In the genomic region with DNA sequence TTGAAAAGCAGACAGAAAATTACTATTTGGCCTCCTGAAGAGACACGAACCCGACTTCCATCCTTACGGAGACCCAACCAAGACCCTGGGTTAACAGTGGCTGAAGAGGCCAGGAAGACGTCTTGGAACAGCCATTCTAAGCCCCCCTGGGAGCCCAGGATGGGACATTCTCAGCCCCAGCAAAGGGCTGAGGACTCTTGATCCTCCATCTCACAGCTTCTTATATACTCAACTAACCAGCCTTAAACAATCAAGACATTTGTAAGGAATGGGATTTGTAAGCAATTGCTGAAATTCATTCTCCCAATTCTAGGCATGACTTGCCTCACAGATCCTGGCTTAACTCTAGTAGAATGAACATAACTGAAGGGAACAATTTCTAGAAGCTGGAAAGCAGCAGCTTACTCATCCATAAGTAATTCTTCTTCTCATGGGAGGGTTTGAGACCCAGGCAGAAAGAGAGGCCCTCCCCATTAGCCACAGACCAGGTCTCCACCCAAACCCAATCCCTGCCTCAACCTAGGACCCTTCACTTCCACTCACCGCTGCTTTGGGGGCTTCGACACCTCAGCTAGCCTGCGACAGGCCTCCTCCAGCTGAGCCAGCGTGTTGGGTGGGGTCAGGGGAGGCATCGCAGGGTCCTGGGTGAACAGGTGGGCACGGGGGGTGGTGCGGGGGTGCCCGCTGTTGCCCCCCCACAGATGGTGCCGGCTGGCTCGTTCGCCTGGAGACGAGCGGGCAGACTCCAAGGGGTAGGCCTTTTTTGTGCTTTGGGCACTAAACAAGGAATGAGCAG, we compare ENCODE assay signal across 23 cellular contexts. TPM values are rescaled to one million over a fixed set of nuclear protein-coding genes. Genes with fewer than 3 reads are reported as not detected.
DNase-seq lines count a peak whose midpoint lies in the region; ATAC-seq and TF ChIP-seq lines count a peak whose summit lies in the region.
"Had no signal": no experiment of that assay in that cellular context is flagged by ENCODE, and none has a peak within 500 bp of the region (broad histone marks: within the 10 kb centered on the region; RNA-seq: fewer than 3 reads in every experiment).

No MANE protein-coding gene starts in this region.

- H3K4me3 Mint-ChIP-seq in neural progenitor cell = peak overlapping the region; percentile 39

- H3K27me3 ChIP-seq in neural progenitor cell = no peaks in the 10 kb centered on the region
- H3K27me3 ChIP-seq: BLaER1 treated with 17β-estradiol and CSF1 and Interleukin-3, amounts not matched to agents 10 nM and 100 nM; body of pancreas; Peyer's patch had no signal

- H3K4me1 ChIP-seq in HEK293 (ENCODE audit: control insufficient read depth, insufficient read depth, low read length) (peaks cover 11% of the 10 kb centered on the region), neural progenitor cell (peaks cover 32% of the 10 kb centered on the region)
- H3K4me1 ChIP-seq: prostate gland had no signal

- H3K9ac ChIP-seq in neural progenitor cell = no peak overlapping the region
- H3K9ac ChIP-seq: BLaER1 treated with 17β-estradiol and CSF1 and Interleukin-3, amounts not matched to agents 10 nM and 100 nM had no signal

- H3K9me3 Mint-ChIP-seq in neural progenitor cell = no peaks in the 10 kb centered on the region

- H3K4me3 ChIP-seq in HEK293 (ENCODE audit: low read depth, low read length) (no peak overlapping the region), neural progenitor cell (no peak overlapping the region)
- H3K4me3 ChIP-seq: A549; BLaER1 treated with 17β-estradiol and CSF1 and Interleukin-3, amounts not matched to agents 10 nM and 100 nM; body of pancreas; Peyer's patch; prostate gland had no signal

- H3K27ac Mint-ChIP-seq in neural progenitor cell = peak overlapping the region; percentile 73

- H3K36me3 ChIP-seq in HEK293 (ENCODE audit: control insufficient read depth in 2 of 2, insufficient read depth in 1 of 2, low read length in 2 of 2) (peaks cover 17 to 88% of the 10 kb centered on the region in 2 experiments), neural progenitor cell (peaks cover 7% of the 10 kb centered on the region)

- peaks cover 86% of the 10 kb centered on the region for H3K4me1 Mint-ChIP-seq in neural progenitor cell

- CTCF ChIA-PET in HEK293 (lab: Yijun Ruan, JAX) = no interaction called here

- peaks cover 33% of the 10 kb centered on the region for H3F3A ChIP-seq in neural progenitor cell (ENCODE audit: low read depth)

- H2AFZ ChIP-seq in neural progenitor cell (replicated peaks) = no peak overlapping the region

- H4K20me1 ChIP-seq in neural progenitor cell (ENCODE audit: low read depth) = peaks cover 76% of the 10 kb centered on the region
- H4K20me1 ChIP-seq: BLaER1 treated with 17β-estradiol and CSF1 and Interleukin-3, amounts not matched to agents 10 nM and 100 nM had no signal

- H3K27ac ChIP-seq in HEK293 (ENCODE audit: extremely low read depth, low read depth, low read length) (no peak overlapping the region), neural progenitor cell (no peak overlapping the region)
- H3K27ac ChIP-seq: A549; BLaER1 treated with 17β-estradiol and CSF1 and Interleukin-3, amounts not matched to agents 10 nM and 100 nM; body of pancreas; Peyer's patch; prostate gland had no signal

- POLR2A ChIA-PET in HEK293 (lab: Yijun Ruan, JAX) = no interaction called here

- ATAC-seq in HG03521 (IDR thresholded peaks at IDR 0.05; ENCODE audit: unreplicated experiment) = no peak
- ATAC-seq: A549, body of pancreas had no signal

- peaks cover 44% of the 10 kb centered on the region for H3K36me3 Mint-ChIP-seq in neural progenitor cell

- DNase-seq in AG08396 (ENCODE audit: low spot score) = peak; percentile 73
- DNase-seq in fibroblast of gingiva (ENCODE audit: low read depth) = peak; percentile 38
- no peak for DNase-seq in neural progenitor cell (ENCODE audit: low spot score)
- DNase-seq in NCI-H2029 treated with DMSO at 0.1 percent for 48 hours (lab: John Stamatoyannopoulos, UW) = no peak
- DNase-seq in kidney tubule cell (ENCODE audit: low spot score) = no peak
- DNase-seq in NCI-H1092 treated with DMSO at 0.1 percent for 48 hours (lab: John Stamatoyannopoulos, UW) = no peak
- DNase-seq: activated CD4-positive, alpha-beta T cell treated with anti-CD3 and anti-CD28 coated beads, Interleukin-2, amount 50 U/mL, for 4 hours; activated CD4-positive, CD25-positive, alpha-beta regulatory T cell; activated CD8-positive, alpha-beta memory T cell treated with anti-CD3 and anti-CD28 coated beads, Interleukin-2, amount 50 U/mL, for 4 hours; activated gamma-delta T cell; body of pancreas; DMS 273 treated with DMSO at 0.1 percent for 48 hours; hypothalamus; KG1; MM.1S; NCI-H1436 treated with DMSO at 0.1 percent for 48 hours; NCI-H524 treated with DMSO at 0.1 percent for 48 hours had no signal

- peaks cover 17% of the 10 kb centered on the region for H3K27me3 Mint-ChIP-seq in neural progenitor cell (ENCODE audit: insufficient read depth, low read depth)

- H3K9me3 ChIP-seq in HEK293 (ENCODE audit: control insufficient read depth, insufficient read depth, low read depth, low read length) = no peaks in the 10 kb centered on the region
- no peaks in the 10 kb centered on the region for H3K9me3 ChIP-seq in neural progenitor cell (ENCODE audit: low read depth)
- H3K9me3 ChIP-seq: A549; BLaER1 treated with 17β-estradiol and CSF1 and Interleukin-3, amounts not matched to agents 10 nM and 100 nM; body of pancreas; Peyer's patch; prostate gland had no signal

- H3K4me2 ChIP-seq in neural progenitor cell = no peak overlapping the region
- H3K4me2 ChIP-seq: A549; BLaER1 treated with 17β-estradiol and CSF1 and Interleukin-3, amounts not matched to agents 10 nM and 100 nM had no signal

- TF ChIP-seq CTCF in HEK293 (tag by site-specific recombination; IDR thresholded peaks at IDR 0.05) (no peak), neural progenitor cell (IDR thresholded peaks at IDR 0.05) (no peak)

- peaks cover 9% of the 10 kb centered on the region for H3K79me2 ChIP-seq in neural progenitor cell (ENCODE audit: low read depth)

TF ChIP-seq in HEK293, 187 proteins besides CTCF, POLR2A, EP300 and RAD21:
- no peak for TF ChIP-seq ZNF529 (tag by site-specific recombination; IDR thresholded peaks at IDR 0.05; ENCODE audit: insufficient replicate concordance)
- 0 out of 2 replicates have a peak, but pooled peaks have one; percentile 15 for TF ChIP-seq SCRT2 (tag by site-specific recombination; IDR thresholded peaks at IDR 0.05)
TF ChIP-seq in HEK293: peak in this region for 1.

RNA-seq across cellular contexts. Expression of a gene that starts 25.5 kb away (rescaled TPM):
- 21.8 and 22.0 TPM in 2 replicates for total RNA-seq in neural progenitor cell (ENCODE audit: low replicate concordance)

Comparison
In these comparisons a context has a peak if more than half of its experiments do, and no peak if none do; other contexts are left out.
1. DNase-seq: peak in AG08396 (single experiment) and fibroblast of gingiva (single experiment); none in neural progenitor cell (single experiment), NCI-H2029 treated with DMSO at 0.1 percent for 48 hours (single experiment), kidney tubule cell (single experiment) and NCI-H1092 treated with DMSO at 0.1 percent for 48 hours (single experiment).